1 cellular context compared by ENCODE assay signal in genomic region chr3:110684436-110684835, GRCh38.
TF ChIP-seq lines count a peak whose summit lies in the region.

No MANE protein-coding gene starts in this region.

TF ChIP-seq in GM23338, 12 proteins besides CTCF, POLR2A, EP300 and RAD21:
- no peak for TF ChIP-seq REST (IDR thresholded peaks at IDR 0.05; ENCODE audit: unreplicated experiment)
- TF ChIP-seq ZNF331 (CRISPR knock-in tag; IDR thresholded peaks at IDR 0.05; ENCODE audit: low read depth): no peak
- no peak for TF ChIP-seq ETS1 (IDR thresholded peaks at IDR 0.05)
- no peak for TF ChIP-seq NANOG (IDR thresholded peaks at IDR 0.05; ENCODE audit: borderline replicate concordance)
- TF ChIP-seq ZNF462 (CRISPR knock-in tag; IDR thresholded peaks at IDR 0.05): no peak
- no peak for TF ChIP-seq POLR2AphosphoS5 (IDR thresholded peaks at IDR 0.05; ENCODE audit: low read depth)
- TF ChIP-seq EZH2 (IDR thresholded peaks at IDR 0.05; ENCODE audit: low read depth, unreplicated experiment): no peak
- no peak for TF ChIP-seq STAT1 (IDR thresholded peaks at IDR 0.05; ENCODE audit: unreplicated experiment)
- TF ChIP-seq ZNF114 (CRISPR knock-in tag; IDR thresholded peaks at IDR 0.05): no peak
- no peak for TF ChIP-seq EZH2phosphoT487 (IDR thresholded peaks at IDR 0.05; ENCODE audit: unreplicated experiment)
- TF ChIP-seq JUNB (IDR thresholded peaks at IDR 0.05; ENCODE audit: unreplicated experiment): no peak
- no peak for TF ChIP-seq CREB1 (CRISPR knock-in tag; IDR thresholded peaks at IDR 0.05; ENCODE audit: low read depth)
TF ChIP-seq in GM23338: peak in this region for 0.
